Comparison of ENCODE assay signal across 24 cellular contexts in genomic region chr1:211372463-211372862, GRCh38. TPM values are rescaled to one million over a fixed set of nuclear protein-coding genes. Genes with fewer than 3 reads are reported as not detected.
DNase-seq lines count a peak whose midpoint lies in the region; ATAC-seq, FAIRE-seq and TF ChIP-seq lines count a peak whose summit lies in the region.
"Had no signal": no experiment of that assay in that cellular context is flagged by ENCODE, and none has a peak within 500 bp of the region (broad histone marks: within the 10 kb centered on the region; RNA-seq: fewer than 3 reads in every experiment).

No MANE protein-coding gene starts in this region.

- no peaks in the 10 kb centered on the region for H3K9me1 ChIP-seq in K562 (ENCODE audit: control insufficient read depth, insufficient read depth, low read length)

- no peaks in the 10 kb centered on the region for H3K9me3 Mint-ChIP-seq in activated CD8-positive, alpha-beta T cell treated with anti-CD3 and anti-CD28 coated beads for 36 hours
- no peaks in the 10 kb centered on the region for H3K9me3 Mint-ChIP-seq in activated CD8-positive, alpha-beta T cell treated with anti-CD3 and anti-CD28 coated beads, Interleukin-2, amount 10 ng/mL, durations not matched to agents 7 days and 5 days (ENCODE audit: insufficient read depth)
- no peaks in the 10 kb centered on the region for H3K9me3 Mint-ChIP-seq in stimulated activated effector memory CD8-positive, alpha-beta T cell treated with anti-CD3 and anti-CD28 coated beads, Interleukin-12 subunit alpha, Interleukin-12 subunit beta, amount 100 ng/mL, for 72 hours

- H3K9ac ChIP-seq in K562 (ENCODE audit: insufficient read depth in 1 of 2, low read depth in 2 of 2, low read length in 2 of 2) (peak overlapping the region; percentile 7 to 61; a peak in 2 of 4 replicates), SK-N-SH (no peak overlapping the region)

- no peak for TF ChIP-seq CTCF in activated CD8-positive, alpha-beta T cell treated with anti-CD3 and anti-CD28 coated beads for 36 hours (IDR thresholded peaks at IDR 0.05)
- no peak for TF ChIP-seq CTCF in RWPE2 (IDR thresholded peaks at IDR 0.05; ENCODE audit: poor library complexity, severe bottlenecking)
- no peak; a peak in 1 of 6 replicates for TF ChIP-seq CTCF in K562 (IDR thresholded peaks at IDR 0.05 in 2 of 3, conservative IDR thresholded peaks at IDR 0.05 in 1 of 3; ENCODE audit: insufficient read depth in 2 of 3, low read depth in 1 of 3, low read length in 3 of 3)
- no peak for TF ChIP-seq CTCF in SK-N-SH (IDR thresholded peaks at IDR 0.05)

- peak overlapping the region; percentile 20 for H3K27ac Mint-ChIP-seq in activated CD8-positive, alpha-beta T cell treated with anti-CD3 and anti-CD28 coated beads for 36 hours
- no peak overlapping the region for H3K27ac Mint-ChIP-seq in activated CD8-positive, alpha-beta T cell treated with anti-CD3 and anti-CD28 coated beads, Interleukin-2, amount 10 ng/mL, durations not matched to agents 7 days and 5 days
- peak overlapping the region; percentile 33 for H3K27ac Mint-ChIP-seq in stimulated activated effector memory CD8-positive, alpha-beta T cell treated with anti-CD3 and anti-CD28 coated beads, Interleukin-12 subunit alpha, Interleukin-12 subunit beta, amount 100 ng/mL, for 72 hours
- H3K27ac Mint-ChIP-seq: B cell had no signal

- no peak for DNase-seq in activated CD8-positive, alpha-beta T cell treated with anti-CD3 and anti-CD28 coated beads for 36 hours
- DNase-seq in activated CD8-positive, alpha-beta T cell treated with anti-CD3 and anti-CD28 coated beads, Interleukin-2, amount 10 ng/mL, durations not matched to agents 7 days and 5 days: no peak
- no peak for DNase-seq in RWPE2 (ENCODE audit: low spot score)
- peak; percentile 46 to 83 (median 64) for DNase-seq in K562 (ENCODE audit: extremely low read depth in 1 of 4, low spot score in 3 of 4)
- no peak for DNase-seq in stimulated activated effector memory CD8-positive, alpha-beta T cell treated with anti-CD3 and anti-CD28 coated beads, Interleukin-12 subunit alpha, Interleukin-12 subunit beta, amount 100 ng/mL, for 72 hours (ENCODE audit: low spot score in 2 of 2)
- no peak for DNase-seq in activated CD4-positive, CD25-positive, alpha-beta regulatory T cell (lab: John Stamatoyannopoulos, UW)
- no peak for DNase-seq in SK-N-SH
- DNase-seq: Calu3, DND-41, Karpas-422, NCI-H1092 treated with DMSO at 0.1 percent for 48 hours, NCI-H1436, NCI-H187, NCI-H2081 treated with DMSO at 0.1 percent for 48 hours, NCI-H446, NCI-H82, RPMI8226, SHP77 had no signal

- H3K27me3 ChIP-seq in RWPE2 (ENCODE audit: insufficient read depth, poor library complexity, severe bottlenecking) (no peaks in the 10 kb centered on the region), K562 (ENCODE audit: control insufficient read depth in 2 of 2, insufficient read depth in 2 of 2, low read length in 2 of 2) (no peaks in the 10 kb centered on the region), SK-N-SH (ENCODE audit: insufficient read depth) (no peaks in the 10 kb centered on the region)

- no peak; the same call in 1 of the 2 replicates for TF ChIP-seq POLR2A in K562 (conservative IDR thresholded peaks at IDR 0.05)

- no peaks in the 10 kb centered on the region for H3K9me3 ChIP-seq in RWPE2 (ENCODE audit: severe bottlenecking)
- H3K9me3 ChIP-seq in K562 (replicated peaks; ENCODE audit: control insufficient read depth, insufficient read depth, low read depth, low read length): no peaks in the 10 kb centered on the region
- H3K9me3 ChIP-seq in SK-N-SH: no peaks in the 10 kb centered on the region

- CTCF ChIA-PET in activated CD8-positive, alpha-beta T cell treated with anti-CD3 and anti-CD28 coated beads for 36 hours (lab: Charles Lee): interaction anchor here (0.9 kb wide), 1 partner anchor 142 kb away, joined by 4 read pairs; no protein-coding TSS in a partner anchor
- CTCF ChIA-PET in activated CD8-positive, alpha-beta T cell treated with anti-CD3 and anti-CD28 coated beads, Interleukin-2, amount 10 ng/mL, durations not matched to agents 7 days and 5 days (lab: Charles Lee): interaction anchor here (0.7 to 1.5 kb wide), 3 partner anchors 21 to 104 kb away, joined by 3 to 5 read pairs (median 4); no protein-coding TSS in a partner anchor
- CTCF ChIA-PET in K562 (lab: Yijun Ruan, JAX; ENCODE audit: low intra/inter-chr PET ratio): no interaction called here
- CTCF ChIA-PET in SK-N-SH (lab: Yijun Ruan, JAX): no interaction called here

- H3K27ac ChIP-seq in RWPE2 (ENCODE audit: poor library complexity, severe bottlenecking) (peak overlapping the region; percentile 63), K562 (ENCODE audit: extremely low read depth, low read depth, low read length) (peak overlapping the region; percentile 27; the same call in 2 of the 3 replicates), SK-N-SH (ENCODE audit: low read depth in 2 of 2, low read length in 1 of 2) (no peak overlapping the region)
- H3K27ac ChIP-seq: 22Rv1, C4-2B, HL-60 had no signal

- POLR2A ChIA-PET in activated CD8-positive, alpha-beta T cell treated with anti-CD3 and anti-CD28 coated beads for 36 hours (lab: Charles Lee): no interaction called here
- POLR2A ChIA-PET in activated CD8-positive, alpha-beta T cell treated with anti-CD3 and anti-CD28 coated beads, Interleukin-2, amount 10 ng/mL, durations not matched to agents 7 days and 5 days (lab: Charles Lee): no interaction called here
- POLR2A ChIA-PET in K562 (lab: Yijun Ruan, JAX): interaction anchor here (0.9 to 1.1 kb wide), 2 partner anchors 9 to 21 kb away, joined by 3 to 5 read pairs; no protein-coding TSS in a partner anchor
- POLR2A ChIA-PET in SK-N-SH (lab: Yijun Ruan, JAX): no interaction called here

- ATAC-seq in activated CD8-positive, alpha-beta T cell treated with anti-CD3 and anti-CD28 coated beads for 36 hours: no peak
- no peak for ATAC-seq in activated CD8-positive, alpha-beta T cell treated with anti-CD3 and anti-CD28 coated beads, Interleukin-2, amount 10 ng/mL, durations not matched to agents 7 days and 5 days
- no peak for ATAC-seq in RWPE2 (ENCODE audit: low read depth)
- peak; percentile 90 for ATAC-seq in K562
- no peak for ATAC-seq in stimulated activated effector memory CD8-positive, alpha-beta T cell treated with anti-CD3 and anti-CD28 coated beads, Interleukin-12 subunit alpha, Interleukin-12 subunit beta, amount 100 ng/mL, for 72 hours
- ATAC-seq in GM19467 (IDR thresholded peaks at IDR 0.05; ENCODE audit: unreplicated experiment): no peak

- no peaks in the 10 kb centered on the region for H3K27me3 Mint-ChIP-seq in activated CD8-positive, alpha-beta T cell treated with anti-CD3 and anti-CD28 coated beads for 36 hours
- H3K27me3 Mint-ChIP-seq in activated CD8-positive, alpha-beta T cell treated with anti-CD3 and anti-CD28 coated beads, Interleukin-2, amount 10 ng/mL, durations not matched to agents 7 days and 5 days (ENCODE audit: low read depth): no peaks in the 10 kb centered on the region
- H3K27me3 Mint-ChIP-seq: B cell had no signal

- no peaks in the 10 kb centered on the region for H3K9me2 ChIP-seq in SK-N-SH

- H3K36me3 ChIP-seq in RWPE2 (ENCODE audit: low read depth) (no peaks in the 10 kb centered on the region), K562 (ENCODE audit: control insufficient read depth, insufficient read depth, low read length) (0 out of 3 replicates have a peak, but pooled peaks cover 2% of the 10 kb centered on the region), SK-N-SH (replicated peaks in 1 of 2; ENCODE audit: control insufficient read depth in 1 of 2, insufficient read depth in 2 of 2, low read length in 1 of 2) (peaks cover 5 to 16% of the 10 kb centered on the region in 2 experiments)

- peaks cover 7% of the 10 kb centered on the region for H3K4me1 ChIP-seq in RWPE2 (ENCODE audit: insufficient read depth, poor library complexity, severe bottlenecking)
- H3K4me1 ChIP-seq in K562 (replicated peaks in 1 of 2; ENCODE audit: control insufficient read depth in 2 of 2, insufficient read depth in 2 of 2, low read length in 2 of 2): peaks cover 10 to 37% of the 10 kb centered on the region in 2 experiments
- peaks cover 0 to 6% of the 10 kb centered on the region in 2 experiments; a peak in 1 of 4 replicates for H3K4me1 ChIP-seq in SK-N-SH (ENCODE audit: control insufficient read depth in 1 of 2, insufficient read depth in 2 of 2, low read depth in 1 of 2, low read length in 1 of 2)

- no TSS peak for BruUV-seq in K562 (replicated peaks; lab: Mats Ljungman, UMichigan)

- no peaks in the 10 kb centered on the region for H4K20me1 ChIP-seq in K562 (replicated peaks; ENCODE audit: control insufficient read depth, insufficient read depth, low read length)
- H4K20me1 ChIP-seq in SK-N-SH (ENCODE audit: insufficient read depth): no peaks in the 10 kb centered on the region

- TF ChIP-seq EP300 in K562 (IDR thresholded peaks at IDR 0.05; ENCODE audit: low read length) (peak; percentile 90), SK-N-SH (IDR thresholded peaks at IDR 0.05; ENCODE audit: borderline replicate concordance in 1 of 2, low read depth in 1 of 2, low read length in 1 of 2) (no peak)

- H3F3A ChIP-seq in SK-N-SH (replicated peaks; ENCODE audit: insufficient read depth): no peaks in the 10 kb centered on the region

- peaks cover 34% of the 10 kb centered on the region for H3K36me3 Mint-ChIP-seq in activated CD8-positive, alpha-beta T cell treated with anti-CD3 and anti-CD28 coated beads for 36 hours (ENCODE audit: low read depth)
- peaks cover 60% of the 10 kb centered on the region for H3K36me3 Mint-ChIP-seq in activated CD8-positive, alpha-beta T cell treated with anti-CD3 and anti-CD28 coated beads, Interleukin-2, amount 10 ng/mL, durations not matched to agents 7 days and 5 days (ENCODE audit: low read depth)
- H3K36me3 Mint-ChIP-seq in stimulated activated effector memory CD8-positive, alpha-beta T cell treated with anti-CD3 and anti-CD28 coated beads, Interleukin-12 subunit alpha, Interleukin-12 subunit beta, amount 100 ng/mL, for 72 hours: peaks cover 75% of the 10 kb centered on the region

- H3K4me2 ChIP-seq in K562 (ENCODE audit: insufficient read depth, low read length) (peak overlapping the region; percentile 71), SK-N-SH (no peak overlapping the region)

- in situ Hi-C loops in K562 (cut with MboI): no loop called here

- TF ChIP-seq RAD21 in K562 (CRISPR knock-in tag; conservative IDR thresholded peaks at IDR 0.05 in 1 of 2, IDR thresholded peaks at IDR 0.05 in 1 of 2): no peak
- TF ChIP-seq RAD21 in SK-N-SH (IDR thresholded peaks at IDR 0.05; ENCODE audit: low read length): no peak

- H2AFZ ChIP-seq in K562 (ENCODE audit: low read depth, low read length): peak overlapping the region; percentile 52
- no peak overlapping the region for H2AFZ ChIP-seq in SK-N-SH (ENCODE audit: low read depth)

- H3K79me2 ChIP-seq in K562 (ENCODE audit: control insufficient read depth, insufficient read depth, low read length): no peaks in the 10 kb centered on the region
- H3K79me2 ChIP-seq in SK-N-SH (ENCODE audit: insufficient read depth): no peaks in the 10 kb centered on the region

- no peak overlapping the region for H3K4me3 Mint-ChIP-seq in activated CD8-positive, alpha-beta T cell treated with anti-CD3 and anti-CD28 coated beads for 36 hours
- no peak overlapping the region for H3K4me3 Mint-ChIP-seq in activated CD8-positive, alpha-beta T cell treated with anti-CD3 and anti-CD28 coated beads, Interleukin-2, amount 10 ng/mL, durations not matched to agents 7 days and 5 days
- no peak overlapping the region for H3K4me3 Mint-ChIP-seq in stimulated activated effector memory CD8-positive, alpha-beta T cell treated with anti-CD3 and anti-CD28 coated beads, Interleukin-12 subunit alpha, Interleukin-12 subunit beta, amount 100 ng/mL, for 72 hours
- H3K4me3 Mint-ChIP-seq: B cell had no signal

- 2% methylated on average over 4 of the region's 4 CpGs for WGBS in K562 (ENCODE audit: insufficient coverage, low coverage, missing lambda C conversion rate)
- 93% methylated on average over 4 of the region's 4 CpGs for WGBS in SK-N-SH (ENCODE audit: low lambda C conversion rate)

- FAIRE-seq in K562 (lab: Jason Lieb, UNC): peak; percentile 88
- FAIRE-seq: H54 had no signal

- H3K4me3 ChIP-seq in RWPE2 (ENCODE audit: severe bottlenecking) (no peak overlapping the region), K562 (no peak overlapping the region), SK-N-SH (ENCODE audit: low read depth in 2 of 2, low read length in 1 of 2) (no peak overlapping the region)

- H3K4me1 Mint-ChIP-seq in activated CD8-positive, alpha-beta T cell treated with anti-CD3 and anti-CD28 coated beads for 36 hours (ENCODE audit: low read depth): peaks cover 28% of the 10 kb centered on the region
- peaks cover 22% of the 10 kb centered on the region for H3K4me1 Mint-ChIP-seq in activated CD8-positive, alpha-beta T cell treated with anti-CD3 and anti-CD28 coated beads, Interleukin-2, amount 10 ng/mL, durations not matched to agents 7 days and 5 days (ENCODE audit: low read depth)
- peaks cover 27% of the 10 kb centered on the region for H3K4me1 Mint-ChIP-seq in stimulated activated effector memory CD8-positive, alpha-beta T cell treated with anti-CD3 and anti-CD28 coated beads, Interleukin-12 subunit alpha, Interleukin-12 subunit beta, amount 100 ng/mL, for 72 hours
- H3K4me1 Mint-ChIP-seq: B cell had no signal

- intact Hi-C loops in activated CD8-positive, alpha-beta T cell treated with anti-CD3 and anti-CD28 coated beads for 36 hours (cut with micrococcal nuclease): no loop called here
- intact Hi-C loops in K562 (cut with micrococcal nuclease): no loop called here

RNA-seq across cellular contexts. Expression of gene TRAF5, which starts 45.8 kb away (rescaled TPM):
- 10 to 100 TPM; 40.6 to 42.5 TPM for total RNA-seq in activated CD8-positive, alpha-beta T cell treated with anti-CD3 and anti-CD28 coated beads for 36 hours
- 10 to 100 TPM; 61.1 to 64.4 TPM for total RNA-seq in activated CD8-positive, alpha-beta T cell treated with anti-CD3 and anti-CD28 coated beads, Interleukin-2, amount 10 ng/mL, durations not matched to agents 7 days and 5 days
- total RNA-seq in K562 (2011; cell fraction: chromatin; rRNA removed; ENCODE audit: low replicate concordance): 14.9 and 15.0 TPM in 2 replicates
- 7.1 and 7.5 TPM in 2 replicates for total RNA-seq in K562 (2011; cell fraction: nucleolus; rRNA removed)
- 11.6 and 16.0 TPM in 2 replicates for total RNA-seq in K562 (2011; cell fraction: nucleoplasm; rRNA removed)
- total RNA-seq in K562 (2014; rRNA removed): 5.1 and 5.2 TPM in 2 replicates
- 4.8 and 5.5 TPM in 2 replicates for total RNA-seq in K562 (2014; rRNA removed; fragmentation: Illumina TruSeq; extraction: Trizol)
- total RNA-seq in K562 (2015; rRNA removed; fragmentation: Illumina TruSeq; extraction: Trizol): 8.9 and 9.3 TPM in 2 replicates
- total RNA-seq in K562 (2021): 5.4 and 5.7 TPM in 2 replicates
- 5.3 and 5.8 TPM in 2 replicates for polyA plus RNA-seq in K562 (2011; rRNA removed)
- 2.0 and 3.5 TPM in 2 replicates for polyA plus RNA-seq in K562 (2011; cell fraction: cytosol; rRNA removed)
- polyA plus RNA-seq in K562 (2011; cell fraction: nucleus; rRNA removed): 21.1 and 28.3 TPM in 2 replicates
- 5.0 and 7.9 TPM in 2 replicates for polyA plus RNA-seq in K562 (2012)
- 5.9 and 7.4 TPM in 2 replicates for polyA plus RNA-seq in K562 (2014; fragmentation: Illumina TruSeq; extraction: Trizol)
- polyA plus RNA-seq in K562 (2014; fragmentation: Nextera tagmentation; extraction: Ambion mirVana): 1 to 10 TPM; 2.0 to 2.8 TPM
- 5.9 and 6.7 TPM in 2 replicates for polyA plus RNA-seq in K562 (2014; rRNA removed)
- 4.8 and 5.0 TPM in 2 replicates for polyA minus RNA-seq in K562 (2011; rRNA and poly(A)+ RNA removed)
- 2.2 and 2.5 TPM in 2 replicates for polyA minus RNA-seq in K562 (2011; cell fraction: cytosol; rRNA and poly(A)+ RNA removed)
- polyA minus RNA-seq in K562 (2011; cell fraction: nucleus; rRNA and poly(A)+ RNA removed): 5.5 and 7.7 TPM in 2 replicates
- polyA plus RNA-seq in SK-N-SH (2012; rRNA removed): 7.6 and 10.5 TPM in 2 replicates
- polyA plus RNA-seq in SK-N-SH (2012; cell fraction: cytosol; rRNA removed): 5.1 and 5.4 TPM in 2 replicates
- polyA plus RNA-seq in SK-N-SH (2012; cell fraction: nucleus; rRNA removed): 34.5 and 45.6 TPM in 2 replicates

Comparison
In these comparisons a context has a peak if more than half of its experiments do, and no peak if none do; other contexts are left out.
1. DNase-seq: peak in K562 (4 of 4); none in activated CD8-positive, alpha-beta T cell treated with anti-CD3 and anti-CD28 coated beads for 36 hours (single experiment), activated CD8-positive, alpha-beta T cell treated with anti-CD3 and anti-CD28 coated beads, Interleukin-2, amount 10 ng/mL, durations not matched to agents 7 days and 5 days (single experiment), RWPE2 (single experiment), stimulated activated effector memory CD8-positive, alpha-beta T cell treated with anti-CD3 and anti-CD28 coated beads, Interleukin-12 subunit alpha, Interleukin-12 subunit beta, amount 100 ng/mL, for 72 hours (0 of 2), activated CD4-positive, CD25-positive, alpha-beta regulatory T cell (0 of 4) and SK-N-SH (single experiment).
2. H3K27ac ChIP-seq: peak in RWPE2 (single experiment) and K562 (single experiment); none in SK-N-SH (0 of 2).
3. CTCF ChIA-PET loops: an anchor here in activated CD8-positive, alpha-beta T cell treated with anti-CD3 and anti-CD28 coated beads for 36 hours (0.9 kb wide) and activated CD8-positive, alpha-beta T cell treated with anti-CD3 and anti-CD28 coated beads, Interleukin-2, amount 10 ng/mL, durations not matched to agents 7 days and 5 days (0.7 to 1.5 kb wide); none called in K562 and SK-N-SH.